In genomic region chr17:5249615-5250014, GRCh38 we compare ENCODE assay signal across 8 cellular contexts.
DNase-seq lines count a peak whose midpoint lies in the region; ATAC-seq, FAIRE-seq and TF ChIP-seq lines count a peak whose summit lies in the region.

No MANE protein-coding gene starts in this region.

- peak; percentile 80 for DNase-seq in GM13976 (ENCODE audit: low spot score)
- peak; percentile 56 for DNase-seq in NCI-H2227 (lab: John Stamatoyannopoulos, UW; ENCODE audit: unreplicated experiment)
- peak; percentile 24 to 48 (median 32) for DNase-seq in activated CD4-positive, CD25-positive, alpha-beta regulatory T cell (lab: John Stamatoyannopoulos, UW)
- DNase-seq in cerebellar cortex (ENCODE audit: low spot score): peak; percentile 84
- peak; percentile 91 for DNase-seq in left kidney (ENCODE audit: low read depth, low spot score)
- peak; percentile 39 to 45 for DNase-seq in stimulated activated CD4-positive, alpha-beta T cell treated with anti-CD3 and anti-CD28 coated beads, Interleukin-4, amount 100 ng/mL, for 48 hours (ENCODE audit: low read depth in 2 of 2)

- FAIRE-seq in A204.1 (lab: Jason Lieb, UNC): peak; percentile 76

- no peak for ATAC-seq in GM19395 (IDR thresholded peaks at IDR 0.05; ENCODE audit: unreplicated experiment)

- in situ Hi-C loops in GM13976 (cut with MboI; ENCODE audit: low sequenced_read_pairs, unreplicated experiment): loop anchor here (25.0 kb wide), 1 partner anchor 188 kb away; the partner anchor contains the start of gene C1QBP

- peak; percentile 59 for TF ChIP-seq CTCF in GM13976 (IDR thresholded peaks at IDR 0.05; ENCODE audit: borderline replicate concordance, control extremely low read depth, extremely low read depth, insufficient read depth, missing control alignments)

Comparison
In these comparisons a context has a peak if more than half of its experiments do, and no peak if none do; other contexts are left out.
1. DNase-seq: peak in every context shown above with its lines; median percentile 91 in left kidney; 84 in cerebellar cortex; 80 in GM13976; 56 in NCI-H2227; 42 in stimulated activated CD4-positive, alpha-beta T cell treated with anti-CD3 and anti-CD28 coated beads, Interleukin-4, amount 100 ng/mL, for 48 hours; 32 in activated CD4-positive, CD25-positive, alpha-beta regulatory T cell.